Comparison of ENCODE assay signal across 19 cellular contexts in genomic region chr14:50357753-50358380, GRCh38. TPM values are rescaled to one million over a fixed set of nuclear protein-coding genes. Genes with fewer than 3 reads are reported as not detected.
DNase-seq lines count a peak whose midpoint lies in the region; ATAC-seq, FAIRE-seq and TF ChIP-seq lines count a peak whose summit lies in the region.
"Had no signal": no experiment of that assay in that cellular context is flagged by ENCODE, and none has a peak within 500 bp of the region (broad histone marks: within the 10 kb centered on the region; RNA-seq: fewer than 3 reads in every experiment).

No MANE protein-coding gene starts in this region.

- no peak overlapping the region for H3K4me3 ChIP-seq in CD4-positive, alpha-beta memory T cell (ENCODE audit: low read length in 2 of 2)
- H3K4me3 ChIP-seq in astrocyte (ENCODE audit: insufficient read depth, low read depth, low read length) = no peak overlapping the region
- H3K4me3 ChIP-seq in right cardiac atrium (ENCODE audit: low read length) = no peak overlapping the region
- H3K4me3 ChIP-seq: BLaER1, Peyer's patch had no signal

- peaks cover 38 to 50% of the 10 kb centered on the region in 2 donors for H3K36me3 Mint-ChIP-seq in CD4-positive, alpha-beta memory T cell
- H3K36me3 Mint-ChIP-seq in astrocyte (ENCODE audit: low read depth, unreplicated experiment) (peaks cover 14% of the 10 kb centered on the region), nephron progenitor cell (ENCODE audit: low read depth) (no peaks in the 10 kb centered on the region)

- H2AFZ ChIP-seq in astrocyte (ENCODE audit: low read depth, low read length) = no peak overlapping the region

- H3K9me3 Mint-ChIP-seq in CD4-positive, alpha-beta memory T cell = peaks cover 0 to 5% (median 0%) of the 10 kb centered on the region in 8 donors
- peaks cover 2% of the 10 kb centered on the region for H3K9me3 Mint-ChIP-seq in astrocyte (ENCODE audit: unreplicated experiment)
- H3K9me3 Mint-ChIP-seq in nephron progenitor cell = no peaks in the 10 kb centered on the region

- 90% methylated on average over 4 of the region's 4 CpGs for WGBS in right cardiac atrium

- H3K9me3 ChIP-seq in CD4-positive, alpha-beta memory T cell (ENCODE audit: control insufficient read depth in 1 of 2, low read length in 2 of 2) = no peaks in the 10 kb centered on the region
- no peaks in the 10 kb centered on the region for H3K9me3 ChIP-seq in astrocyte (ENCODE audit: insufficient read depth, low read depth, low read length)
- H3K9me3 ChIP-seq in right cardiac atrium (ENCODE audit: control insufficient read depth, low read length) = no peaks in the 10 kb centered on the region
- H3K9me3 ChIP-seq: BLaER1, Peyer's patch had no signal

- H3K4me1 Mint-ChIP-seq in CD4-positive, alpha-beta memory T cell = peaks cover 12 to 16% (median 14%) of the 10 kb centered on the region in 4 donors
- H3K4me1 Mint-ChIP-seq in astrocyte (ENCODE audit: low read depth, unreplicated experiment) (peaks cover 8% of the 10 kb centered on the region), nephron progenitor cell (peaks cover 40% of the 10 kb centered on the region)

- no peaks in the 10 kb centered on the region for H3K4me1 ChIP-seq in CD4-positive, alpha-beta memory T cell (ENCODE audit: insufficient read depth, low read length)
- peaks cover 3% of the 10 kb centered on the region for H3K4me1 ChIP-seq in astrocyte (ENCODE audit: insufficient read depth, low read length)
- H3K4me1 ChIP-seq in right cardiac atrium (ENCODE audit: control insufficient read depth, insufficient read depth, low read length) = no peaks in the 10 kb centered on the region
- H3K4me1 ChIP-seq: Peyer's patch had no signal

- H3K4me2 ChIP-seq in astrocyte (ENCODE audit: low read length) = no peak overlapping the region
- H3K4me2 ChIP-seq: BLaER1 had no signal

- no peaks in the 10 kb centered on the region for H4K20me1 ChIP-seq in astrocyte (ENCODE audit: insufficient read depth, low read length)
- H4K20me1 ChIP-seq: BLaER1 had no signal

- CTCF ChIA-PET in CD4-positive, alpha-beta memory T cell (lab: Charles Lee; ENCODE audit: partially characterized antibody) = no interaction called here

- intact Hi-C loops in CD4-positive, alpha-beta memory T cell (cut with micrococcal nuclease) = no loop called here
- intact Hi-C loops in right cardiac atrium (cut with DNase I) = no loop called here

- no peak for DNase-seq in CD4-positive, alpha-beta memory T cell
- DNase-seq in astrocyte (ENCODE audit: low read depth) (no peak), nephron progenitor cell (peak; percentile 18), right cardiac atrium (no peak), GOT3 (lab: John Stamatoyannopoulos, UW) (no peak), DMS 273 (lab: John Stamatoyannopoulos, UW; ENCODE audit: unreplicated experiment) (no peak)
- DNase-seq: DMS53, GDM1, Karpas-422, NCI-H1105 treated with DMSO at 0.1 percent for 48 hours, NCI-H1694, NCI-H2081, NCI-H2171, NCI-H345, NCI-H774, Peyer's patch had no signal

- TF ChIP-seq CTCF in astrocyte (IDR thresholded peaks at IDR 0.05; ENCODE audit: insufficient read depth, low read depth, low read length) (no peak), nephron progenitor cell (IDR thresholded peaks at IDR 0.05) (no peak)

- POLR2A ChIA-PET in CD4-positive, alpha-beta memory T cell (lab: Charles Lee; ENCODE audit: partially characterized antibody) = no interaction called here

- H3K36me3 ChIP-seq in CD4-positive, alpha-beta memory T cell (ENCODE audit: insufficient read depth, low read length) = peaks cover 6% of the 10 kb centered on the region
- no peaks in the 10 kb centered on the region for H3K36me3 ChIP-seq in astrocyte (ENCODE audit: insufficient read depth, low read length)
- H3K36me3 ChIP-seq: BLaER1, Peyer's patch had no signal

- H3K4me3 Mint-ChIP-seq in CD4-positive, alpha-beta memory T cell = no peak overlapping the region
- peak overlapping the region; percentile 9 for H3K4me3 Mint-ChIP-seq in astrocyte (ENCODE audit: unreplicated experiment)
- no peak overlapping the region for H3K4me3 Mint-ChIP-seq in nephron progenitor cell

- peak overlapping the region in 4 of 7 donors; percentile 2 to 74 (median 26) for H3K27ac Mint-ChIP-seq in CD4-positive, alpha-beta memory T cell
- H3K27ac Mint-ChIP-seq in astrocyte (ENCODE audit: unreplicated experiment) = no peak overlapping the region
- H3K27ac Mint-ChIP-seq in nephron progenitor cell = peak overlapping the region; percentile 68

- H3K27ac ChIP-seq in CD4-positive, alpha-beta memory T cell (ENCODE audit: low read depth, low read length) = no peak overlapping the region
- H3K27ac ChIP-seq in astrocyte (ENCODE audit: low read depth, low read length) = no peak overlapping the region
- H3K27ac ChIP-seq in temporal lobe (ENCODE audit: low read depth, low read length) = peak overlapping the region; percentile 2
- H3K27ac ChIP-seq in right cardiac atrium (ENCODE audit: low read length) = no peak overlapping the region
- H3K27ac ChIP-seq: BLaER1, Peyer's patch had no signal

- no peak for ATAC-seq in right cardiac atrium

- no peak for FAIRE-seq in astrocyte (lab: Jason Lieb, UNC)
- FAIRE-seq: H54 had no signal

- H3K27me3 Mint-ChIP-seq in CD4-positive, alpha-beta memory T cell = no peaks in the 10 kb centered on the region
- H3K27me3 Mint-ChIP-seq in astrocyte (ENCODE audit: low read depth, unreplicated experiment) (no peaks in the 10 kb centered on the region), nephron progenitor cell (ENCODE audit: low read depth, poor library complexity) (peaks cover 8% of the 10 kb centered on the region)

- no peaks in the 10 kb centered on the region for H3K27me3 ChIP-seq in CD4-positive, alpha-beta memory T cell (ENCODE audit: insufficient read depth, low read length)
- H3K27me3 ChIP-seq in astrocyte (ENCODE audit: insufficient read depth, low read length) (no peaks in the 10 kb centered on the region), right cardiac atrium (ENCODE audit: control insufficient read depth, insufficient read depth) (no peaks in the 10 kb centered on the region)
- H3K27me3 ChIP-seq: BLaER1, Peyer's patch had no signal

- no peaks in the 10 kb centered on the region for H3K79me2 ChIP-seq in astrocyte (ENCODE audit: insufficient read depth, low read length)

- no peak overlapping the region for H3K9ac ChIP-seq in astrocyte (ENCODE audit: low read length)
- H3K9ac ChIP-seq: BLaER1 had no signal

RNA-seq across cellular contexts. Expression of gene CDKL1, which starts 38.8 kb away (rescaled TPM):
- 1 to 10 TPM; 6.4 to 6.5 TPM for total RNA-seq in CD4-positive, alpha-beta memory T cell
- polyA plus RNA-seq in CD4-positive, alpha-beta memory T cell = 10 to 100 TPM in 1 of 2 donors, 1 to 10 TPM in 1; 1.6 to 12.0 TPM
- total RNA-seq in astrocyte (5.4 and 5.9 TPM in 2 replicates), temporal lobe (15.7 TPM), right cardiac atrium (1 to 10 TPM; 1.8 to 4.7 (median 3.5) TPM)
- polyA plus RNA-seq in right cardiac atrium = 1.0 TPM

RNA-seq across cellular contexts. Expression of gene DMAC2L, which starts 45.7 kb away (rescaled TPM):
- total RNA-seq in CD4-positive, alpha-beta memory T cell = 10 to 100 TPM; 15.9 to 19.5 TPM
- 10 to 100 TPM; 14.3 to 18.8 TPM for polyA plus RNA-seq in CD4-positive, alpha-beta memory T cell
- 10.9 and 11.6 TPM in 2 replicates for total RNA-seq in astrocyte
- total RNA-seq in temporal lobe = 7.6 TPM
- 10 to 100 TPM; 14.8 to 23.6 (median 19.3) TPM for total RNA-seq in right cardiac atrium
- polyA plus RNA-seq in right cardiac atrium = 19.9 TPM

RNA-seq across cellular contexts. Expression of gene L2HGDH, which starts 45.8 kb away (rescaled TPM):
- 1 to 10 TPM; 4.9 to 5.5 TPM for total RNA-seq in CD4-positive, alpha-beta memory T cell
- 1 to 10 TPM; 3.0 to 6.1 TPM for polyA plus RNA-seq in CD4-positive, alpha-beta memory T cell
- total RNA-seq in astrocyte = 5.2 and 6.0 TPM in 2 replicates
- total RNA-seq in temporal lobe = 14.3 TPM
- 1 to 10 TPM; 5.2 to 9.4 (median 7.7) TPM for total RNA-seq in right cardiac atrium
- 4.4 TPM for polyA plus RNA-seq in right cardiac atrium
